Comparison of ENCODE assay signal across 8 cellular contexts in genomic region chr5:175464414-175465233, GRCh38. TPM values are rescaled to one million over a fixed set of nuclear protein-coding genes. Genes with fewer than 3 reads are reported as not detected.
DNase-seq lines count a peak whose midpoint lies in the region; ATAC-seq and TF ChIP-seq lines count a peak whose summit lies in the region.

No MANE protein-coding gene starts in this region.

- POLR2A ChIA-PET in AG04450 (lab: Yijun Ruan, JAX): interaction anchor here (1.5 kb wide), 1 partner anchor 14 kb away, joined by 7 read pairs; the partner anchor contains the start of gene SFXN1

- ATAC-seq in GM18505 (IDR thresholded peaks at IDR 0.05; ENCODE audit: unreplicated experiment) (peak; percentile 91), HG02884 (IDR thresholded peaks at IDR 0.05; ENCODE audit: unreplicated experiment) (peak; percentile 98), lung (ENCODE audit: insufficient read depth, low FRiP score) (no peak)

- H3K27ac ChIP-seq in AG04450 (ENCODE audit: low read depth, low read length) (no peak overlapping the region), WERI-Rb-1 (no peak overlapping the region), lung (ENCODE audit: low read depth in 1 of 2, low read length in 1 of 2) (no peak overlapping the region)

- H3K36me3 ChIP-seq in WERI-Rb-1 (no peaks in the 10 kb centered on the region), lung (ENCODE audit: control insufficient read depth in 2 of 2, insufficient read depth in 2 of 2, low read length in 2 of 2) (no peaks in the 10 kb centered on the region)

- no peak for TF ChIP-seq POLR2A in GM18505 (IDR thresholded peaks at IDR 0.05; ENCODE audit: borderline replicate concordance, extremely low read depth, insufficient read depth, insufficient read length)

- 19 to 21% methylated on average over 10 of the region's 10 CpGs for WGBS in lung, 2 donors

- CTCF ChIA-PET in AG04450 (lab: Charles Lee): interaction anchor here (0.6 to 4.6 kb wide), 40 partner anchors 8 to 554 kb away, joined by 3 to 50 read pairs (median 4); partner anchors contain the start of genes DRD1 and SFXN1

- TF ChIP-seq CTCF in AG04450 (IDR thresholded peaks at IDR 0.05; ENCODE audit: low read depth, low read length) (peak; percentile 84), WERI-Rb-1 (IDR thresholded peaks at IDR 0.05; ENCODE audit: low read depth, low read length) (peak; percentile 76), cardiac fibroblast (IDR thresholded peaks at IDR 0.05; ENCODE audit: low read depth, low read length) (peak; percentile 82), lung (IDR thresholded peaks at IDR 0.05; ENCODE audit: control extremely low read depth, extremely low read depth) (peak; percentile 41)

- H3K4me1 ChIP-seq in lung (ENCODE audit: control insufficient read depth in 2 of 2, insufficient read depth in 2 of 2, low read length in 2 of 2): no peaks in the 10 kb centered on the region

- H3K4me3 ChIP-seq in AG04450 (ENCODE audit: low read depth, low read length) (no peak overlapping the region), WERI-Rb-1 (ENCODE audit: low read depth, low read length) (no peak overlapping the region), cardiac fibroblast (replicated peaks in 1 of 2; ENCODE audit: low read depth in 2 of 2, low read length in 2 of 2) (no peak overlapping the region), lung (no peak overlapping the region)

- no peak for DNase-seq in AG04450 (ENCODE audit: low read depth, low spot score)
- DNase-seq in NCI-H2029 (lab: John Stamatoyannopoulos, UW): peak; percentile 80
- peak; percentile 73 for DNase-seq in WERI-Rb-1
- peak; percentile 44 to 55 for DNase-seq in cardiac fibroblast (ENCODE audit: low read depth in 2 of 2)
- DNase-seq in lung (ENCODE audit: low spot score): peak; percentile 47
- peak; percentile 16 to 31 for DNase-seq in stimulated activated CD8-positive, alpha-beta memory T cell treated with anti-CD3 and anti-CD28 coated beads, Interleukin-7, amount 100 ng/mL, for 1 hour (ENCODE audit: low read depth in 2 of 2)

- no peaks in the 10 kb centered on the region for H3K9me3 ChIP-seq in AG04450 (ENCODE audit: control insufficient read depth, insufficient read depth, low read length)
- no peaks in the 10 kb centered on the region for H3K9me3 ChIP-seq in WERI-Rb-1 (ENCODE audit: severe bottlenecking)
- H3K9me3 ChIP-seq in lung (ENCODE audit: control insufficient read depth in 2 of 2, insufficient read depth in 1 of 2, low read length in 1 of 2): no peaks in the 10 kb centered on the region

- H3K27me3 ChIP-seq in AG04450 (ENCODE audit: control insufficient read depth, insufficient read depth, low read length) (peaks cover 22% of the 10 kb centered on the region), WERI-Rb-1 (ENCODE audit: insufficient read depth, low read depth, severe bottlenecking) (peaks cover 7% of the 10 kb centered on the region), lung (ENCODE audit: control insufficient read depth, insufficient read depth) (no peaks in the 10 kb centered on the region)

RNA-seq across cellular contexts. Expression of gene SFXN1, which starts 13.7 kb away (rescaled TPM):
- polyA plus RNA-seq in AG04450 (2011; rRNA removed) (125 and 126 TPM in 2 replicates), lung (10 to 100 TPM in 1 of 2 donors, 1 to 10 TPM in 1; 5.7 to 18.2 TPM)
- 158 TPM in 2 replicates for polyA minus RNA-seq in AG04450 (2011; rRNA and poly(A)+ RNA removed)
- total RNA-seq in lung: 10 to 100 TPM; 19.8 to 42.2 TPM

RNA-seq across cellular contexts. Expression of gene DRD1, which starts 20.6 kb away (rescaled TPM):
- polyA plus RNA-seq in AG04450 (2011; rRNA removed) (0.11 TPM in 2 replicates), lung (under 1 TPM; 0.12 to 0.23 TPM)
- polyA minus RNA-seq in AG04450 (2011; rRNA and poly(A)+ RNA removed): 0.09 TPM in 2 replicates
- 1 to 10 TPM in 1 of 2 donors, under 1 TPM in 1; 0.83 to 1.5 TPM for total RNA-seq in lung
